In genomic region chr2:134723742-134724141, GRCh38 we compare ENCODE assay signal across 3 cellular contexts. TPM values are rescaled to one million over a fixed set of nuclear protein-coding genes. Genes with fewer than 3 reads are reported as not detected.
"Had no signal": no experiment of that assay in that cellular context is flagged by ENCODE, and none has a peak within 500 bp of the region (broad histone marks: within the 10 kb centered on the region; RNA-seq: fewer than 3 reads in every experiment).

No MANE protein-coding gene starts in this region.

RNA-seq across cellular contexts. Expression of gene TMEM163, which starts 4.9 kb away (rescaled TPM):
- total RNA-seq: M059J, MCF 10A, NCI-H460 had no signal
